In the genomic region with DNA sequence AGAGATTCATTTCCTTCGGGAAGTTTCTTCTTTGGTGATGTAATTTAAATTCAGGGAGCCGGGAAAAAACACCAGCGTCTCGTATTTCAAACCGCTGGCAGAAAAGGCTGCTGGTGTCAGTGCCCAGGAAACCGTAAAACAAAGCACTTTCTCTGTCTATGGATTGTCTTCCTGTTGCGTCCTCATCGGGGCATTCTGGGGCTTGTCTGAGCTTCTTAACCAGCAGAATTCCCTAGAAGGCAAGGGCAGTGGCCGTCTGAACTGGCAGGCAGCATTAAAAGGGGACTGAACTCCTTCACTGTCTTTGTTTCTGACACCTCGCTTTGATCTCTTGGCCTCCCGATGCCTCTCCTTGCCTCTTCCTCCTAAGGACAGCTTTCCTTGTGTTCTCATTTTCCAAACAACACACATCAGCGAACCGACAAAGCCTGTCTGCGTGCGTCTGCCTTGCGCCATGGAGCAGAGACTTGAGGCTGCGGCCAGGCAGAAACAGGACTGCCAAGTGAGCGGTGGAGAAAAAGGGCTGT, we compare ENCODE assay signal across 11 cellular contexts.
A peak's percentile ranks its signal among the peaks of the same experiment; 100 is the strongest.
DNase-seq lines count a peak whose midpoint lies in the region; ATAC-seq and TF ChIP-seq lines count a peak whose summit lies in the region.
"Had no signal": no experiment of that assay in that cellular context is flagged by ENCODE, and none has a peak within 500 bp of the region (broad histone marks: within the 10 kb centered on the region; RNA-seq: fewer than 3 reads in every experiment).

No MANE protein-coding gene starts in this region.

- no peak for TF ChIP-seq CTCF in cardiac muscle cell (IDR thresholded peaks at IDR 0.05; ENCODE audit: low read depth, low read length)

- no peak overlapping the region for H3K27ac Mint-ChIP-seq in stimulated activated naive B cell treated with anti-CD40 and anti-IgM and Interleukin-4, amounts not matched to agents 10 μg/mL and 1 μg/mL and 100 μg/mL, for 72 hours

- ATAC-seq in Right ventricle myocardium superior (ENCODE audit: poor library complexity) (no peak), aorta (ENCODE audit: low FRiP score) (no peak), GM19324 (IDR thresholded peaks at IDR 0.05; ENCODE audit: low FRiP score, unreplicated experiment) (no peak)
- no peak for ATAC-seq in stimulated activated naive B cell treated with anti-CD40 and anti-IgM and Interleukin-4, amounts not matched to agents 10 μg/mL and 1 μg/mL and 100 μg/mL, for 72 hours (replicated peaks)
- ATAC-seq: mucosa of descending colon had no signal

- H3K4me1 ChIP-seq in cardiac muscle cell (ENCODE audit: low read depth) (peaks cover 30% of the 10 kb centered on the region), aorta (ENCODE audit: control insufficient read depth in 1 of 2, insufficient read depth in 2 of 2, low read length in 2 of 2) (no peaks in the 10 kb centered on the region)
- H3K4me1 ChIP-seq: uterus had no signal

- no peaks in the 10 kb centered on the region for H3K27me3 ChIP-seq in cardiac muscle cell
- H3K27me3 ChIP-seq in aorta (ENCODE audit: control insufficient read depth in 1 of 2, insufficient read depth in 2 of 2, low read length in 1 of 2) = no peaks in the 10 kb centered on the region
- H3K27me3 ChIP-seq: BLaER1, uterus had no signal

- no peak overlapping the region for H3K4me3 Mint-ChIP-seq in stimulated activated naive B cell treated with anti-CD40 and anti-IgM and Interleukin-4, amounts not matched to agents 10 μg/mL and 1 μg/mL and 100 μg/mL, for 72 hours

- no peaks in the 10 kb centered on the region for H3K9me3 ChIP-seq in cardiac muscle cell (ENCODE audit: low read depth)
- H3K9me3 ChIP-seq in aorta (ENCODE audit: control insufficient read depth, low read length) = no peaks in the 10 kb centered on the region
- H3K9me3 ChIP-seq: mucosa of descending colon, uterus had no signal

- H3K36me3 ChIP-seq in cardiac muscle cell = no peaks in the 10 kb centered on the region
- no peaks in the 10 kb centered on the region for H3K36me3 ChIP-seq in aorta (ENCODE audit: control insufficient read depth in 1 of 2, insufficient read depth in 2 of 2, low read length in 1 of 2)
- H3K36me3 ChIP-seq: BLaER1, uterus had no signal

- H3K9me3 Mint-ChIP-seq in stimulated activated naive B cell treated with anti-CD40 and anti-IgM and Interleukin-4, amounts not matched to agents 10 μg/mL and 1 μg/mL and 100 μg/mL, for 72 hours = peaks cover 7 to 8% of the 10 kb centered on the region in 2 donors

- intact Hi-C loops in Right ventricle myocardium superior (cut with DNase I) (no loop called here), aorta (cut with DNase I) (no loop called here)

- no peaks in the 10 kb centered on the region for H3K4me1 Mint-ChIP-seq in stimulated activated naive B cell treated with anti-CD40 and anti-IgM and Interleukin-4, amounts not matched to agents 10 μg/mL and 1 μg/mL and 100 μg/mL, for 72 hours

- H3K36me3 Mint-ChIP-seq in stimulated activated naive B cell treated with anti-CD40 and anti-IgM and Interleukin-4, amounts not matched to agents 10 μg/mL and 1 μg/mL and 100 μg/mL, for 72 hours = no peaks in the 10 kb centered on the region

- WGBS in aorta, 2 donors = 26% methylated on average over 18 of the region's 18 CpGs

- peak; percentile 38 to 75 for DNase-seq in cardiac muscle cell (ENCODE audit: low read depth in 1 of 2, low spot score in 1 of 2)
- DNase-seq in Right ventricle myocardium superior = no peak
- DNase-seq in amniotic epithelial cell (ENCODE audit: low read depth) = peak; percentile 74
- peak; percentile 71 for DNase-seq in iris pigment epithelial cell (ENCODE audit: low read depth)
- peak; percentile 31 to 43 for DNase-seq in aorta
- DNase-seq in stimulated activated naive B cell treated with anti-CD40 and anti-IgM and Interleukin-4, amounts not matched to agents 10 μg/mL and 1 μg/mL and 100 μg/mL, for 72 hours = no peak
- no peak for DNase-seq in hepatic stellate cell (ENCODE audit: low spot score)
- DNase-seq: mucosa of descending colon had no signal

- H3K27ac ChIP-seq in cardiac muscle cell (peak overlapping the region; percentile 87), aorta (ENCODE audit: low read depth in 1 of 2, low read length in 2 of 2) (no peak overlapping the region)
- H3K27ac ChIP-seq: BLaER1 had no signal

- no peak overlapping the region for H3K4me3 ChIP-seq in cardiac muscle cell
- no peak overlapping the region for H3K4me3 ChIP-seq in aorta (ENCODE audit: low read length in 2 of 2)
- H3K4me3 ChIP-seq: BLaER1, mucosa of descending colon, uterus had no signal

- H3K27me3 Mint-ChIP-seq in stimulated activated naive B cell treated with anti-CD40 and anti-IgM and Interleukin-4, amounts not matched to agents 10 μg/mL and 1 μg/mL and 100 μg/mL, for 72 hours = peaks cover 7 to 12% of the 10 kb centered on the region in 2 donors

Comparison
In these comparisons a context has a peak if more than half of its experiments do, and no peak if none do; other contexts are left out.
1. DNase-seq: peak in cardiac muscle cell (2 of 2), amniotic epithelial cell (single experiment), iris pigment epithelial cell (single experiment) and aorta (2 of 2); none in Right ventricle myocardium superior (single experiment), stimulated activated naive B cell treated with anti-CD40 and anti-IgM and Interleukin-4, amounts not matched to agents 10 μg/mL and 1 μg/mL and 100 μg/mL, for 72 hours (single experiment) and hepatic stellate cell (single experiment).